19 cellular contexts compared by ENCODE assay signal in genomic region chr2:151727593-151728552, GRCh38. TPM values are rescaled to one million over a fixed set of nuclear protein-coding genes. Genes with fewer than 3 reads are reported as not detected.
A peak's percentile ranks its signal among the peaks of the same experiment; 100 is the strongest.
DNase-seq lines count a peak whose midpoint lies in the region; ATAC-seq and TF ChIP-seq lines count a peak whose summit lies in the region.
"Had no signal": no experiment of that assay in that cellular context is flagged by ENCODE, and none has a peak within 500 bp of the region (broad histone marks: within the 10 kb centered on the region; RNA-seq: fewer than 3 reads in every experiment).

No MANE protein-coding gene starts in this region.

- peak overlapping the region; percentile 1 for H2AFZ ChIP-seq in hepatocyte
- H2AFZ ChIP-seq in neural cell (ENCODE audit: low read depth, low read length): no peak overlapping the region

- H3K27me3 ChIP-seq in hepatocyte: no peaks in the 10 kb centered on the region
- H3K27me3 ChIP-seq in neural cell (ENCODE audit: insufficient read depth, low read depth, low read length): no peaks in the 10 kb centered on the region
- no peaks in the 10 kb centered on the region for H3K27me3 ChIP-seq in stomach
- H3K27me3 ChIP-seq in testis: no peaks in the 10 kb centered on the region
- H3K27me3 ChIP-seq: SJSA1 had no signal

- no peak for TF ChIP-seq RAD21 in neural cell (conservative IDR thresholded peaks at IDR 0.05)

- 63% methylated on average over 10 of the region's 10 CpGs for WGBS in hepatocyte (ENCODE audit: low lambda C conversion rate, missing lambda C conversion rate)
- WGBS in stomach, 5 donors: 21 to 44% (median 29%) methylated on average over 10 of the region's 10 CpGs
- WGBS in testis, 2 donors: 55 to 68% methylated on average over 10 of the region's 10 CpGs

- H3K27ac ChIP-seq in VCaP (peak overlapping the region; percentile 50), hepatocyte (no peak overlapping the region), neural cell (ENCODE audit: low read length) (peak overlapping the region; percentile 55), stomach (peak overlapping the region in 3 of 5 donors; percentile 0 to 46 (median 16)), testis (no peak overlapping the region)
- H3K27ac ChIP-seq: C4-2B, SJSA1 had no signal

- ATAC-seq in GM19452 (IDR thresholded peaks at IDR 0.05; ENCODE audit: unreplicated experiment) (no peak), HG02623 (IDR thresholded peaks at IDR 0.05; ENCODE audit: unreplicated experiment) (no peak)
- ATAC-seq: Right ventricle myocardium inferior had no signal

- intact Hi-C loops in stomach (cut with DNase I; ENCODE audit: low total_unique reads) (no loop called here), testis (cut with DNase I; ENCODE audit: low total_unique reads) (no loop called here)

- no peak overlapping the region for H3K9ac ChIP-seq in neural cell (ENCODE audit: low read length)

- H3K4me1 ChIP-seq in hepatocyte (ENCODE audit: insufficient read depth) (no peaks in the 10 kb centered on the region), stomach (peaks cover 0 to 12% (median 5%) of the 10 kb centered on the region in 4 donors), testis (no peaks in the 10 kb centered on the region)
- H3K4me1 ChIP-seq: SJSA1 had no signal

- H3K9me2 ChIP-seq in hepatocyte (replicated peaks; ENCODE audit: insufficient read depth) (no peaks in the 10 kb centered on the region), neural cell (ENCODE audit: insufficient read depth, low read length) (no peaks in the 10 kb centered on the region)

- no peaks in the 10 kb centered on the region for H3K79me2 ChIP-seq in hepatocyte
- no peaks in the 10 kb centered on the region for H3K79me2 ChIP-seq in neural cell (replicated peaks; ENCODE audit: insufficient read depth, low read length)

- H3K4me2 ChIP-seq in hepatocyte: no peak overlapping the region
- peak overlapping the region; percentile 12 for H3K4me2 ChIP-seq in neural cell (ENCODE audit: low read length)

- H3K9me3 ChIP-seq in hepatocyte (ENCODE audit: low read depth): no peaks in the 10 kb centered on the region
- H3K9me3 ChIP-seq in neural cell (ENCODE audit: low read length): no peaks in the 10 kb centered on the region
- no peaks in the 10 kb centered on the region for H3K9me3 ChIP-seq in stomach
- H3K9me3 ChIP-seq in testis: no peaks in the 10 kb centered on the region
- H3K9me3 ChIP-seq: SJSA1 had no signal

- no peaks in the 10 kb centered on the region for H3F3A ChIP-seq in neural cell (ENCODE audit: insufficient read depth, low read length, poor library complexity, severe bottlenecking)

- H4K20me1 ChIP-seq in hepatocyte (ENCODE audit: insufficient read depth, poor library complexity, severe bottlenecking) (no peaks in the 10 kb centered on the region), neural cell (ENCODE audit: insufficient read depth) (no peaks in the 10 kb centered on the region)

- H3K4me3 ChIP-seq in hepatocyte (no peak overlapping the region), neural cell (ENCODE audit: low read length) (peak overlapping the region; percentile 49), stomach (peak overlapping the region in 3 of 4 donors; percentile 8 to 22 (median 12)), testis (no peak overlapping the region)
- H3K4me3 ChIP-seq: SJSA1 had no signal

- TF ChIP-seq CTCF in VCaP (conservative IDR thresholded peaks at IDR 0.05): no peak
- TF ChIP-seq CTCF in hepatocyte (IDR thresholded peaks at IDR 0.05; ENCODE audit: poor library complexity): no peak
- TF ChIP-seq CTCF in neural cell (IDR thresholded peaks at IDR 0.05; ENCODE audit: poor library complexity, severe bottlenecking): no peak
- TF ChIP-seq CTCF in stomach (IDR thresholded peaks at IDR 0.05): no peak
- no peak for TF ChIP-seq CTCF in testis (IDR thresholded peaks at IDR 0.05)

- TF ChIP-seq POLR2A in stomach (IDR thresholded peaks at IDR 0.05) (no peak), testis (IDR thresholded peaks at IDR 0.05) (no peak)

- TF ChIP-seq EP300 in neural cell (conservative IDR thresholded peaks at IDR 0.05; ENCODE audit: poor library complexity, severe bottlenecking): no peak
- TF ChIP-seq EP300 in stomach (IDR thresholded peaks at IDR 0.05): no peak

- H3K36me3 ChIP-seq in hepatocyte (replicated peaks; ENCODE audit: insufficient read depth, low read depth) (no peaks in the 10 kb centered on the region), neural cell (ENCODE audit: insufficient read depth, low read length) (no peaks in the 10 kb centered on the region), stomach (no peaks in the 10 kb centered on the region), testis (ENCODE audit: low read depth, missing control alignments) (no peaks in the 10 kb centered on the region)
- H3K36me3 ChIP-seq: SJSA1 had no signal

- no peak for DNase-seq in hepatocyte (ENCODE audit: low spot score)
- no peak for DNase-seq in stomach
- no peak for DNase-seq in amniotic stem cell (lab: John Stamatoyannopoulos, UW)
- DNase-seq in testis: no peak
- DNase-seq: AML-193, EL, GF-D8, H7, IMR-90, NCI-H1694, NCI-H2171 treated with DMSO at 0.1 percent for 48 hours, NCI-H446 had no signal

TF ChIP-seq in neural cell, 6 proteins besides CTCF, POLR2A, EP300 and RAD21:
- TF ChIP-seq MXI1 (conservative IDR thresholded peaks at IDR 0.05; ENCODE audit: poor library complexity, severe bottlenecking) (no peak), EZH2 (IDR thresholded peaks at IDR 0.05; ENCODE audit: borderline replicate concordance, insufficient read depth, low read length, poor library complexity, severe bottlenecking) (no peak), POLR2AphosphoS5 (IDR thresholded peaks at IDR 0.05) (no peak), REST (IDR thresholded peaks at IDR 0.05; ENCODE audit: borderline replicate concordance) (no peak), SMC3 (conservative IDR thresholded peaks at IDR 0.05; ENCODE audit: poor library complexity) (no peak), TAF1 (IDR thresholded peaks at IDR 0.05; ENCODE audit: low read depth) (no peak)

RNA-seq across cellular contexts. Expression of gene NEB, which starts 6.4 kb away (rescaled TPM):
- total RNA-seq in hepatocyte (2.2 and 3.3 TPM in 2 replicates), stomach (1 to 10 TPM in 2 of 5 donors, under 1 TPM in 2, not detected in 1; 0.58 to 1.3 (median 1.0) TPM), testis (1 to 10 TPM; 5.5 to 5.7 TPM)
- polyA plus RNA-seq in hepatocyte (0.75 and 3.4 TPM in 2 replicates), neural cell (0.38 and 2.9 TPM in 2 replicates), stomach (1 to 10 TPM in 2 of 3 donors, under 1 TPM in 1; 0.12 to 4.0 (median 1.0) TPM), testis (ENCODE audit: insufficient read depth, low read depth, low replicate concordance) (18.6 TPM)
- 1.5 and 2.1 TPM in 2 replicates for polyA minus RNA-seq in neural cell
- polyA plus RNA-seq: IMR-90 had no signal

Comparison
In these comparisons a context has a peak if more than half of its experiments do, and no peak if none do; other contexts are left out.
1. H3K27ac ChIP-seq: peak in VCaP (single experiment), neural cell (single experiment) and stomach (3 of 5); none in hepatocyte (single experiment) and testis (0 of 2).
2. H3K4me3 ChIP-seq: peak in neural cell (single experiment) and stomach (3 of 4); none in hepatocyte (single experiment) and testis (0 of 2).